In the genomic region with DNA sequence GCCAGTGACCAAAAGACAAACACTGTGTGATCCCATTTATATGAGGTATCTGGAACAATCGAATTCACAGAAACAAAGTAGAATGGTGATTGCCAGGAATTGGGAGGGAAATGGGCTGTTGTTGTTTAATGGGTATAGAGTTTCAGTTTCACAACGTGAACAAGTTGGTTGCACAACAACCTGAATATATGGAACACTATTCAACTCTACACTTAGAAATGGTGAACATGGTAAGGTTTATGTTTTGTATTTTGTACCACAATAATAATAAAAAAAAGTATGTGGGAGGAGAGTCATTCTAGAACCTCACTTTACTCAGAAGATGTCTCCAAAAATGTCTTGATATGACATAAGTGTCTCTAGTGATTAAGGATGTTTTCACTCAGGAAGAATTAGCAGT, we compare ENCODE assay signal across 16 cellular contexts.
"Had no signal": no experiment of that assay in that cellular context is flagged by ENCODE, and none has a peak within 500 bp of the region (broad histone marks: within the 10 kb centered on the region; RNA-seq: fewer than 3 reads in every experiment).

No MANE protein-coding gene starts in this region.

- ATAC-seq: left ventricle myocardium superior; naive thymus-derived CD8-positive, alpha-beta T cell; stimulated activated naive B cell treated with anti-CD40 and anti-IgM and Interleukin-4, amounts not matched to agents 10 μg/mL and 1 μg/mL and 100 μg/mL, for 72 hours had no signal

- H2AFZ ChIP-seq: parathyroid adenoma had no signal

- FAIRE-seq: urothelium cell line had no signal

- DNase-seq: activated CD4-positive, CD25-positive, alpha-beta regulatory T cell treated with anti-CD3 and anti-CD28 coated beads, Interleukin-2, amount 50 U/mL, for 72 hours; activated naive CD4-positive, alpha-beta T cell treated with anti-CD3 and anti-CD28 coated beads, Interleukin-2, amount 10 ng/mL, durations not matched to agents 7 days and 5 days; dorsolateral prefrontal cortex; endodermal cell; erythroblast; hippocampal formation; left ventricle myocardium superior; mesenchymal stem cell; naive thymus-derived CD8-positive, alpha-beta T cell; stimulated activated CD4-positive, alpha-beta T cell treated with anti-CD3 and anti-CD28 coated beads, Interleukin-2, amount 100 ng/mL, for 48 hours; stimulated activated naive B cell treated with anti-CD40 and anti-IgM and Interleukin-4, amounts not matched to agents 10 μg/mL and 1 μg/mL and 100 μg/mL, for 72 hours; thyroid gland had no signal

- H3K4me3 ChIP-seq: cardiac muscle cell, dorsolateral prefrontal cortex, thyroid gland had no signal

- H3K27ac ChIP-seq: cardiac muscle cell, dorsolateral prefrontal cortex, neutrophil, parathyroid adenoma, thyroid gland had no signal

- H3K27me3 Mint-ChIP-seq: stimulated activated naive B cell treated with anti-CD40 and anti-IgM and Interleukin-4, amounts not matched to agents 10 μg/mL and 1 μg/mL and 100 μg/mL, for 72 hours had no signal

- H3K9me3 ChIP-seq: neutrophil, thyroid gland had no signal

- H3K9me3 Mint-ChIP-seq: activated naive CD4-positive, alpha-beta T cell treated with anti-CD3 and anti-CD28 coated beads, Interleukin-2, amount 10 ng/mL, durations not matched to agents 7 days and 5 days; endodermal cell; naive thymus-derived CD8-positive, alpha-beta T cell; stimulated activated naive B cell treated with anti-CD40 and anti-IgM and Interleukin-4, amounts not matched to agents 10 μg/mL and 1 μg/mL and 100 μg/mL, for 72 hours had no signal

- H3K27me3 ChIP-seq: cardiac muscle cell, dorsolateral prefrontal cortex, neutrophil, thyroid gland had no signal

- H3K36me3 ChIP-seq: cardiac muscle cell, neutrophil, thyroid gland had no signal

- H3K9ac ChIP-seq: parathyroid adenoma had no signal

- H3K4me1 Mint-ChIP-seq: naive thymus-derived CD8-positive, alpha-beta T cell; stimulated activated naive B cell treated with anti-CD40 and anti-IgM and Interleukin-4, amounts not matched to agents 10 μg/mL and 1 μg/mL and 100 μg/mL, for 72 hours had no signal

- H3K4me3 Mint-ChIP-seq: activated naive CD4-positive, alpha-beta T cell treated with anti-CD3 and anti-CD28 coated beads, Interleukin-2, amount 10 ng/mL, durations not matched to agents 7 days and 5 days; endodermal cell; naive thymus-derived CD8-positive, alpha-beta T cell; stimulated activated naive B cell treated with anti-CD40 and anti-IgM and Interleukin-4, amounts not matched to agents 10 μg/mL and 1 μg/mL and 100 μg/mL, for 72 hours had no signal

- H3K4me1 ChIP-seq: parathyroid adenoma, thyroid gland had no signal

- H3K36me3 Mint-ChIP-seq: activated naive CD4-positive, alpha-beta T cell treated with anti-CD3 and anti-CD28 coated beads, Interleukin-2, amount 10 ng/mL, durations not matched to agents 7 days and 5 days; naive thymus-derived CD8-positive, alpha-beta T cell; stimulated activated naive B cell treated with anti-CD40 and anti-IgM and Interleukin-4, amounts not matched to agents 10 μg/mL and 1 μg/mL and 100 μg/mL, for 72 hours had no signal

- H3K79me2 ChIP-seq: parathyroid adenoma had no signal

- H3K27ac Mint-ChIP-seq: activated naive CD4-positive, alpha-beta T cell treated with anti-CD3 and anti-CD28 coated beads, Interleukin-2, amount 10 ng/mL, durations not matched to agents 7 days and 5 days; endodermal cell; naive thymus-derived CD8-positive, alpha-beta T cell; stimulated activated naive B cell treated with anti-CD40 and anti-IgM and Interleukin-4, amounts not matched to agents 10 μg/mL and 1 μg/mL and 100 μg/mL, for 72 hours had no signal
